ENCODE assay signal across 22 cellular contexts in genomic region chr9:100443781-100444768, GRCh38. TPM values are rescaled to one million over a fixed set of nuclear protein-coding genes. Genes with fewer than 3 reads are reported as not detected.
DNase-seq lines count a peak whose midpoint lies in the region; ATAC-seq, FAIRE-seq and TF ChIP-seq lines count a peak whose summit lies in the region.
"Had no signal": no experiment of that assay in that cellular context is flagged by ENCODE, and none has a peak within 500 bp of the region (broad histone marks: within the 10 kb centered on the region; RNA-seq: fewer than 3 reads in every experiment).

No MANE protein-coding gene starts in this region.

- H3K27me3 Mint-ChIP-seq in astrocyte (ENCODE audit: low read depth, unreplicated experiment): no peaks in the 10 kb centered on the region
- no peaks in the 10 kb centered on the region for H3K27me3 Mint-ChIP-seq in activated CD8-positive, alpha-beta memory T cell treated with anti-CD3 and anti-CD28 coated beads, Interleukin-2, amount 10 ng/mL, durations not matched to agents 7 days and 5 days
- H3K27me3 Mint-ChIP-seq: CD4-positive, CD25-positive, alpha-beta regulatory T cell; naive B cell; stimulated activated naive CD8-positive, alpha-beta T cell treated with anti-CD3 and anti-CD28 coated beads, Interleukin-15, Interleukin-2, amounts not matched to agents 100 ng/mL and 50 ng/mL, for 24 hours had no signal

- H3K27ac Mint-ChIP-seq in astrocyte (ENCODE audit: unreplicated experiment): no peak overlapping the region
- no peak overlapping the region for H3K27ac Mint-ChIP-seq in activated CD8-positive, alpha-beta memory T cell treated with anti-CD3 and anti-CD28 coated beads, Interleukin-2, amount 10 ng/mL, durations not matched to agents 7 days and 5 days
- H3K27ac Mint-ChIP-seq: activated naive CD4-positive, alpha-beta T cell treated with anti-CD3 and anti-CD28 coated beads for 36 hours; CD4-positive, CD25-positive, alpha-beta regulatory T cell; stimulated activated naive CD8-positive, alpha-beta T cell treated with anti-CD3 and anti-CD28 coated beads, Interleukin-15, Interleukin-2, amounts not matched to agents 100 ng/mL and 50 ng/mL, for 24 hours; T-helper 2 cell treated with Interferon-gamma antibody and Interleukin-4, amounts not matched to agents 5 μg/mL and 100 μg/mL, for 36 hours had no signal

- H3K4me1 Mint-ChIP-seq in astrocyte (ENCODE audit: low read depth, unreplicated experiment): peaks cover 18% of the 10 kb centered on the region
- H3K4me1 Mint-ChIP-seq in activated CD8-positive, alpha-beta memory T cell treated with anti-CD3 and anti-CD28 coated beads, Interleukin-2, amount 10 ng/mL, durations not matched to agents 7 days and 5 days: peaks cover 5% of the 10 kb centered on the region

- FAIRE-seq in astrocyte (lab: Jason Lieb, UNC): no peak
- FAIRE-seq: A204.1 had no signal

- H3K36me3 Mint-ChIP-seq in astrocyte (ENCODE audit: low read depth, unreplicated experiment): peaks cover 10% of the 10 kb centered on the region
- peaks cover 7% of the 10 kb centered on the region for H3K36me3 Mint-ChIP-seq in activated CD8-positive, alpha-beta memory T cell treated with anti-CD3 and anti-CD28 coated beads, Interleukin-2, amount 10 ng/mL, durations not matched to agents 7 days and 5 days

- H3K4me1 ChIP-seq in cardiac muscle cell (ENCODE audit: low read depth) (peaks cover 24% of the 10 kb centered on the region), heart right ventricle (peaks cover 0 to 30% (median 7%) of the 10 kb centered on the region in 9 donors), astrocyte (ENCODE audit: insufficient read depth, low read length) (no peaks in the 10 kb centered on the region), hepatocyte (ENCODE audit: insufficient read depth) (peaks cover 9% of the 10 kb centered on the region)
- H3K4me1 ChIP-seq: body of pancreas had no signal

- H3K9me3 ChIP-seq in cardiac muscle cell (ENCODE audit: low read depth): no peaks in the 10 kb centered on the region
- no peaks in the 10 kb centered on the region for H3K9me3 ChIP-seq in heart right ventricle
- no peaks in the 10 kb centered on the region for H3K9me3 ChIP-seq in astrocyte (ENCODE audit: insufficient read depth, low read depth, low read length)
- no peaks in the 10 kb centered on the region for H3K9me3 ChIP-seq in hepatocyte (ENCODE audit: low read depth)
- H3K9me3 ChIP-seq: body of pancreas, psoas muscle had no signal

- H3K36me3 ChIP-seq in cardiac muscle cell: no peaks in the 10 kb centered on the region
- peaks cover 0 to 46% (median 5%) of the 10 kb centered on the region in 9 donors for H3K36me3 ChIP-seq in heart right ventricle
- peaks cover 34% of the 10 kb centered on the region for H3K36me3 ChIP-seq in astrocyte (ENCODE audit: insufficient read depth, low read length)
- H3K36me3 ChIP-seq in hepatocyte (replicated peaks; ENCODE audit: insufficient read depth, low read depth): no peaks in the 10 kb centered on the region

- WGBS in heart right ventricle, 2 donors: 60 to 62% methylated on average over 4 of the region's 4 CpGs
- WGBS in hepatocyte (ENCODE audit: low lambda C conversion rate, missing lambda C conversion rate): 74% methylated on average over 4 of the region's 4 CpGs

- no peak overlapping the region for H3K4me3 Mint-ChIP-seq in astrocyte (ENCODE audit: unreplicated experiment)
- H3K4me3 Mint-ChIP-seq in activated CD8-positive, alpha-beta memory T cell treated with anti-CD3 and anti-CD28 coated beads, Interleukin-2, amount 10 ng/mL, durations not matched to agents 7 days and 5 days: no peak overlapping the region
- H3K4me3 Mint-ChIP-seq: activated naive CD4-positive, alpha-beta T cell treated with anti-CD3 and anti-CD28 coated beads for 36 hours; CD4-positive, CD25-positive, alpha-beta regulatory T cell; naive B cell; stimulated activated naive CD8-positive, alpha-beta T cell treated with anti-CD3 and anti-CD28 coated beads, Interleukin-15, Interleukin-2, amounts not matched to agents 100 ng/mL and 50 ng/mL, for 24 hours; T-helper 2 cell treated with Interferon-gamma antibody and Interleukin-4, amounts not matched to agents 5 μg/mL and 100 μg/mL, for 36 hours had no signal

- DNase-seq in cardiac muscle cell (ENCODE audit: low read depth in 1 of 2, low spot score in 1 of 2) (peak; percentile 14 to 34), heart right ventricle (no peak), astrocyte (ENCODE audit: low read depth) (peak; percentile 25), hepatocyte (ENCODE audit: low spot score) (no peak), hippocampal formation (lab: John Stamatoyannopoulos, UW) (no peak), RKO (ENCODE audit: low spot score) (no peak), kidney tubule cell (ENCODE audit: low spot score) (no peak)
- DNase-seq in activated CD8-positive, alpha-beta memory T cell treated with anti-CD3 and anti-CD28 coated beads, Interleukin-2, amount 10 ng/mL, durations not matched to agents 7 days and 5 days: no peak
- DNase-seq: activated naive CD4-positive, alpha-beta T cell treated with anti-CD3 and anti-CD28 coated beads for 36 hours; body of pancreas; CD4-positive, CD25-positive, alpha-beta regulatory T cell; dermis blood vessel endothelial cell; left ventricle myocardium superior; naive B cell; NCI-H2029 treated with DMSO at 0.1 percent for 48 hours; NCI-H510A; psoas muscle; SHP77 had no signal

- H3K27ac ChIP-seq in cardiac muscle cell (peak overlapping the region; percentile 52), heart right ventricle (no peak overlapping the region), astrocyte (ENCODE audit: low read depth, low read length) (no peak overlapping the region), hepatocyte (peak overlapping the region; percentile 15)
- H3K27ac ChIP-seq: body of pancreas, psoas muscle had no signal

- H3K9ac ChIP-seq in astrocyte (ENCODE audit: low read length): no peak overlapping the region

- CTCF ChIA-PET in activated CD8-positive, alpha-beta memory T cell treated with anti-CD3 and anti-CD28 coated beads, Interleukin-2, amount 10 ng/mL, durations not matched to agents 7 days and 5 days (lab: Charles Lee): interaction anchor here (0.7 kb wide), 1 partner anchor 23 kb away, joined by 3 read pairs; no protein-coding TSS in a partner anchor

- intact Hi-C loops in heart right ventricle (cut with DNase I): loop anchor here in 2 of 10 donors (5.0 to 10.0 kb wide), 2 partner anchors 151 to 153 kb away; no protein-coding TSS in a partner anchor

- no peaks in the 10 kb centered on the region for H3K9me3 Mint-ChIP-seq in astrocyte (ENCODE audit: unreplicated experiment)
- H3K9me3 Mint-ChIP-seq in activated CD8-positive, alpha-beta memory T cell treated with anti-CD3 and anti-CD28 coated beads, Interleukin-2, amount 10 ng/mL, durations not matched to agents 7 days and 5 days (ENCODE audit: low read depth): no peaks in the 10 kb centered on the region
- H3K9me3 Mint-ChIP-seq: activated naive CD4-positive, alpha-beta T cell treated with anti-CD3 and anti-CD28 coated beads for 36 hours; CD4-positive, CD25-positive, alpha-beta regulatory T cell; naive B cell; stimulated activated naive CD8-positive, alpha-beta T cell treated with anti-CD3 and anti-CD28 coated beads, Interleukin-15, Interleukin-2, amounts not matched to agents 100 ng/mL and 50 ng/mL, for 24 hours; T-helper 2 cell treated with Interferon-gamma antibody and Interleukin-4, amounts not matched to agents 5 μg/mL and 100 μg/mL, for 36 hours had no signal

- H3K79me2 ChIP-seq in astrocyte (ENCODE audit: insufficient read depth, low read length) (peaks cover 99% of the 10 kb centered on the region), hepatocyte (peaks cover 34% of the 10 kb centered on the region)

- peaks cover 87% of the 10 kb centered on the region for H4K20me1 ChIP-seq in astrocyte (ENCODE audit: insufficient read depth, low read length)
- H4K20me1 ChIP-seq in hepatocyte (ENCODE audit: insufficient read depth, poor library complexity, severe bottlenecking): peaks cover 5% of the 10 kb centered on the region

- H3K4me3 ChIP-seq in cardiac muscle cell (no peak overlapping the region), heart right ventricle (no peak overlapping the region), astrocyte (ENCODE audit: insufficient read depth, low read depth, low read length) (no peak overlapping the region), hepatocyte (no peak overlapping the region)
- H3K4me3 ChIP-seq: body of pancreas, psoas muscle had no signal

- TF ChIP-seq CTCF in cardiac muscle cell (IDR thresholded peaks at IDR 0.05; ENCODE audit: low read depth, low read length) (no peak), heart right ventricle (IDR thresholded peaks at IDR 0.05) (no peak), astrocyte (IDR thresholded peaks at IDR 0.05; ENCODE audit: insufficient read depth, low read depth, low read length) (no peak), hepatocyte (IDR thresholded peaks at IDR 0.05; ENCODE audit: poor library complexity) (no peak)

- H2AFZ ChIP-seq in astrocyte (ENCODE audit: low read depth, low read length): no peak overlapping the region
- H2AFZ ChIP-seq in hepatocyte: no peak overlapping the region

- H3K4me2 ChIP-seq in astrocyte (ENCODE audit: low read length) (no peak overlapping the region), hepatocyte (no peak overlapping the region)

- no peak for ATAC-seq in heart right ventricle
- no peak for ATAC-seq in activated CD8-positive, alpha-beta memory T cell treated with anti-CD3 and anti-CD28 coated beads, Interleukin-2, amount 10 ng/mL, durations not matched to agents 7 days and 5 days
- ATAC-seq: body of pancreas, left ventricle myocardium superior, psoas muscle had no signal

- no peaks in the 10 kb centered on the region for H3K27me3 ChIP-seq in cardiac muscle cell
- no peaks in the 10 kb centered on the region for H3K27me3 ChIP-seq in heart right ventricle
- H3K27me3 ChIP-seq in astrocyte (ENCODE audit: insufficient read depth, low read length): no peaks in the 10 kb centered on the region
- no peaks in the 10 kb centered on the region for H3K27me3 ChIP-seq in hepatocyte
- H3K27me3 ChIP-seq: body of pancreas had no signal

- H3K9me2 ChIP-seq in hepatocyte (replicated peaks; ENCODE audit: insufficient read depth): no peaks in the 10 kb centered on the region

RNA-seq across cellular contexts. Expression of gene MSANTD3, which starts 17.1 kb away (rescaled TPM):
- total RNA-seq in cardiac muscle cell: 49.2 and 62.9 TPM in 2 replicates
- polyA plus RNA-seq in cardiac muscle cell: 30.6 and 34.7 TPM in 2 replicates
- total RNA-seq in heart right ventricle: 10 to 100 TPM; 11.9 to 32.2 (median 20.1) TPM
- polyA plus RNA-seq in heart right ventricle: 10 to 100 TPM; 12.1 to 20.4 TPM
- 64.1 and 76.0 TPM in 2 replicates for total RNA-seq in astrocyte
- 34.3 and 42.2 TPM in 2 replicates for total RNA-seq in hepatocyte
- 33.4 and 33.8 TPM in 2 replicates for polyA plus RNA-seq in hepatocyte
- total RNA-seq in activated CD8-positive, alpha-beta memory T cell treated with anti-CD3 and anti-CD28 coated beads, Interleukin-2, amount 10 ng/mL, durations not matched to agents 7 days and 5 days: 10 to 100 TPM; 20.5 to 20.9 TPM

RNA-seq across cellular contexts. Expression of gene TMEFF1, which starts 28.9 kb away (rescaled TPM):
- 23.9 and 34.2 TPM in 2 replicates for total RNA-seq in cardiac muscle cell
- 22.3 and 33.0 TPM in 2 replicates for polyA plus RNA-seq in cardiac muscle cell
- under 1 TPM in 4 of 10 donors, not detected in 6; 0.16 to 0.60 (median 0.30) TPM for total RNA-seq in heart right ventricle
- under 1 TPM in 1 of 2 donors, not detected in 1; 0.03 TPM for polyA plus RNA-seq in heart right ventricle
- total RNA-seq in astrocyte: 10.3 and 14.8 TPM in 2 replicates
- 8.7 and 13.7 TPM in 2 replicates for total RNA-seq in hepatocyte
- 5.4 and 5.9 TPM in 2 replicates for polyA plus RNA-seq in hepatocyte
- total RNA-seq in activated CD8-positive, alpha-beta memory T cell treated with anti-CD3 and anti-CD28 coated beads, Interleukin-2, amount 10 ng/mL, durations not matched to agents 7 days and 5 days: under 1 TPM in 1 of 2 experiments, not detected in 1; 0.49 TPM
- total RNA-seq: body of pancreas, left ventricle myocardium superior, ureter had no signal
- polyA plus RNA-seq: CD4-positive, CD25-positive, alpha-beta regulatory T cell had no signal

Comparison
In these comparisons a context has a peak if more than half of its experiments do, and no peak if none do; other contexts are left out.
1. DNase-seq: peak in cardiac muscle cell (2 of 2) and astrocyte (single experiment); none in heart right ventricle (0 of 2), hepatocyte (single experiment), activated CD8-positive, alpha-beta memory T cell treated with anti-CD3 and anti-CD28 coated beads, Interleukin-2, amount 10 ng/mL, durations not matched to agents 7 days and 5 days (single experiment), hippocampal formation (0 of 2), RKO (single experiment) and kidney tubule cell (single experiment).
2. H3K27ac ChIP-seq: peak in cardiac muscle cell (single experiment) and hepatocyte (single experiment); none in heart right ventricle (0 of 10) and astrocyte (single experiment).